In genomic region chr7:139995034-139995915, GRCh38 we compare ENCODE assay signal across 12 cellular contexts.
DNase-seq lines count a peak whose midpoint lies in the region; ATAC-seq and TF ChIP-seq lines count a peak whose summit lies in the region.
"Had no signal": no experiment of that assay in that cellular context is flagged by ENCODE, and none has a peak within 500 bp of the region (broad histone marks: within the 10 kb centered on the region; RNA-seq: fewer than 3 reads in every experiment).

No MANE protein-coding gene starts in this region.

- H3K27me3 Mint-ChIP-seq in GM23338 (ENCODE audit: insufficient read depth, low read depth, poor library complexity), result peaks cover 6% of the 10 kb centered on the region
- H3K27me3 Mint-ChIP-seq: natural killer cell treated with Interleukin-12 subunit alpha and Interleukin-12 subunit beta and Interleukin-15 and Interleukin-18, amount 100 ng/mL, for 72 hours had no signal

- DNase-seq in GM23338 (ENCODE audit: low spot score), result no peak
- DNase-seq in amygdala (lab: John Stamatoyannopoulos, UW), result peak in 45 of 56 donors; percentile 9 to 82 (median 53)
- DNase-seq in heart left ventricle, result peak in 4 of 5 donors; percentile 46 to 62 (median 54)
- peak; percentile 52 for DNase-seq in renal cortical epithelial cell (ENCODE audit: low read depth)
- DNase-seq in activated naive CD4-positive, alpha-beta T cell treated with anti-CD3 and anti-CD28 coated beads, Interleukin-2, amount 50 U/mL, for 72 hours (ENCODE audit: low spot score in 2 of 2), result no peak
- DNase-seq in NCI-H187 (lab: John Stamatoyannopoulos, UW), result no peak
- DNase-seq: activated gamma-delta T cell, gastrocnemius medialis had no signal

- no peak overlapping the region for H3K27ac Mint-ChIP-seq in GM23338
- H3K27ac Mint-ChIP-seq in activated naive CD4-positive, alpha-beta T cell treated with anti-CD3 and anti-CD28 coated beads, Interleukin-2, amount 50 U/mL, for 72 hours, result peak overlapping the region in 1 of 2 donors; percentile 15
- H3K27ac Mint-ChIP-seq: WTC11 had no signal

- H3K9me3 Mint-ChIP-seq in GM23338, result no peaks in the 10 kb centered on the region
- H3K9me3 Mint-ChIP-seq in activated naive CD4-positive, alpha-beta T cell treated with anti-CD3 and anti-CD28 coated beads, Interleukin-2, amount 50 U/mL, for 72 hours, result no peaks in the 10 kb centered on the region
- H3K9me3 Mint-ChIP-seq: natural killer cell treated with Interleukin-12 subunit alpha and Interleukin-12 subunit beta and Interleukin-15 and Interleukin-18, amount 100 ng/mL, for 72 hours; WTC11 had no signal

- no peak overlapping the region for H3K4me3 Mint-ChIP-seq in GM23338
- H3K4me3 Mint-ChIP-seq: natural killer cell treated with Interleukin-12 subunit alpha and Interleukin-12 subunit beta and Interleukin-15 and Interleukin-18, amount 100 ng/mL, for 72 hours; WTC11 had no signal

- H3F3A ChIP-seq in GM23338 (replicated peaks; ENCODE audit: low read depth), result no peaks in the 10 kb centered on the region

- no peaks in the 10 kb centered on the region for H3K79me2 ChIP-seq in GM23338 (replicated peaks; ENCODE audit: insufficient read depth)

- H4K20me1 ChIP-seq in GM23338 (replicated peaks; ENCODE audit: insufficient read depth), result no peaks in the 10 kb centered on the region

- TF ChIP-seq CTCF in GM23338 (conservative IDR thresholded peaks at IDR 0.05; ENCODE audit: low read depth in 2 of 2) (no peak), heart left ventricle (IDR thresholded peaks at IDR 0.05) (no peak)

- no peak overlapping the region for H3K4me2 ChIP-seq in GM23338

- H3K27me3 ChIP-seq in GM23338 (ENCODE audit: insufficient read depth), result no peaks in the 10 kb centered on the region
- H3K27me3 ChIP-seq in heart left ventricle, result no peaks in the 10 kb centered on the region
- H3K27me3 ChIP-seq: gastrocnemius medialis had no signal

- 0 out of 3 replicates have a peak, but pooled peaks cover under 1% of the 10 kb centered on the region for H3K4me1 Mint-ChIP-seq in GM23338

- H3K36me3 ChIP-seq in GM23338 (ENCODE audit: insufficient read depth) (no peaks in the 10 kb centered on the region), heart left ventricle (no peaks in the 10 kb centered on the region)
- H3K36me3 ChIP-seq: gastrocnemius medialis had no signal

- intact Hi-C loops in heart left ventricle (cut with DNase I), result loop anchor here in 5 of 10 donors (5.0 to 10.0 kb wide), 3 partner anchors 180 to 220 kb away; partner anchors contain the start of gene HIPK2 (in 5 of the 5)

- H3K4me3 ChIP-seq in GM23338 (no peak overlapping the region), heart left ventricle (no peak overlapping the region)
- H3K4me3 ChIP-seq: gastrocnemius medialis had no signal

- ATAC-seq in GM23338 (no peak), heart left ventricle (peak; percentile 84 to 90 (median 86)), GM21447 (IDR thresholded peaks at IDR 0.05; ENCODE audit: unreplicated experiment) (no peak), GM19467 (IDR thresholded peaks at IDR 0.05; ENCODE audit: unreplicated experiment) (no peak)
- no peak for ATAC-seq in activated naive CD4-positive, alpha-beta T cell treated with anti-CD3 and anti-CD28 coated beads, Interleukin-2, amount 50 U/mL, for 72 hours
- ATAC-seq: natural killer cell treated with Interleukin-12 subunit alpha and Interleukin-12 subunit beta and Interleukin-15 and Interleukin-18, amount 100 ng/mL, for 72 hours; WTC11 had no signal

- H3K36me3 Mint-ChIP-seq in GM23338 (ENCODE audit: low read depth), result no peaks in the 10 kb centered on the region
- no peaks in the 10 kb centered on the region for H3K36me3 Mint-ChIP-seq in activated naive CD4-positive, alpha-beta T cell treated with anti-CD3 and anti-CD28 coated beads, Interleukin-2, amount 50 U/mL, for 72 hours
- H3K36me3 Mint-ChIP-seq: natural killer cell treated with Interleukin-12 subunit alpha and Interleukin-12 subunit beta and Interleukin-15 and Interleukin-18, amount 100 ng/mL, for 72 hours; WTC11 had no signal

- TF ChIP-seq POLR2A in heart left ventricle (IDR thresholded peaks at IDR 0.05), result no peak

- WGBS in heart left ventricle, 4 donors, result 46 to 54% (median 47%) methylated on average over 16 to 17 of the region's 17 CpGs

- no peaks in the 10 kb centered on the region for H3K9me3 ChIP-seq in heart left ventricle
- H3K9me3 ChIP-seq: gastrocnemius medialis had no signal

- peak overlapping the region; percentile 81; the same call in 1 of the 2 replicates for H2AFZ ChIP-seq in GM23338

- H3K9me2 ChIP-seq in GM23338 (ENCODE audit: insufficient read depth), result no peaks in the 10 kb centered on the region

- H3K4me1 ChIP-seq in GM23338 (ENCODE audit: insufficient read depth), result no peaks in the 10 kb centered on the region
- H3K4me1 ChIP-seq in heart left ventricle, result peaks cover 0 to 9% (median 0%) of the 10 kb centered on the region in 12 donors
- H3K4me1 ChIP-seq: gastrocnemius medialis had no signal

- H3K27ac ChIP-seq in GM23338 (ENCODE audit: low read depth) (no peak overlapping the region), heart left ventricle (no peak overlapping the region)
- H3K27ac ChIP-seq: gastrocnemius medialis had no signal

TF ChIP-seq in GM23338, 12 proteins besides CTCF, POLR2A, EP300 and RAD21:
- TF ChIP-seq REST (IDR thresholded peaks at IDR 0.05; ENCODE audit: unreplicated experiment), result no peak

Comparison
In these comparisons a context has a peak if more than half of its experiments do, and no peak if none do; other contexts are left out.
1. ATAC-seq: peak in heart left ventricle (4 of 4); none in GM23338 (single experiment), GM21447 (single experiment), GM19467 (single experiment) and activated naive CD4-positive, alpha-beta T cell treated with anti-CD3 and anti-CD28 coated beads, Interleukin-2, amount 50 U/mL, for 72 hours (0 of 2).
2. DNase-seq: peak in amygdala (45 of 56), heart left ventricle (4 of 5) and renal cortical epithelial cell (single experiment); none in GM23338 (single experiment), activated naive CD4-positive, alpha-beta T cell treated with anti-CD3 and anti-CD28 coated beads, Interleukin-2, amount 50 U/mL, for 72 hours (0 of 2) and NCI-H187 (0 of 2).